11 cellular contexts compared by ENCODE assay signal in genomic region chr2:176164803-176165597, GRCh38. TPM values are rescaled to one million over a fixed set of nuclear protein-coding genes. Genes with fewer than 3 reads are reported as not detected.
DNase-seq lines count a peak whose midpoint lies in the region; ATAC-seq lines count a peak whose summit lies in the region.
"Had no signal": no experiment of that assay in that cellular context is flagged by ENCODE, and none has a peak within 500 bp of the region (broad histone marks: within the 10 kb centered on the region; RNA-seq: fewer than 3 reads in every experiment).

No MANE protein-coding gene starts in this region.

- peak overlapping the region; percentile 67 for H3K27ac Mint-ChIP-seq in activated T-helper 1 cell treated with anti-CD3 and anti-CD28 coated beads, Interleukin-12 subunit alpha, Interleukin-12 subunit beta, Interleukin-2, Interleukin-4 antibody, amounts not matched to agents 30 ng/mL and 10 ng/mL and 1 ng/mL, durations not matched to agents 14 hours and 24 hours and 36 hours

- peaks cover 81% of the 10 kb centered on the region for H3K27me3 Mint-ChIP-seq in activated T-helper 1 cell treated with anti-CD3 and anti-CD28 coated beads, Interleukin-12 subunit alpha, Interleukin-12 subunit beta, Interleukin-2, Interleukin-4 antibody, amounts not matched to agents 30 ng/mL and 10 ng/mL and 1 ng/mL, durations not matched to agents 14 hours and 24 hours and 36 hours (ENCODE audit: insufficient read depth)

- no peak overlapping the region for H3K4me3 Mint-ChIP-seq in activated T-helper 1 cell treated with anti-CD3 and anti-CD28 coated beads, Interleukin-12 subunit alpha, Interleukin-12 subunit beta, Interleukin-2, Interleukin-4 antibody, amounts not matched to agents 30 ng/mL and 10 ng/mL and 1 ng/mL, durations not matched to agents 14 hours and 24 hours and 36 hours

- no peaks in the 10 kb centered on the region; the same call in 1 of the 2 replicates for H3K9me3 ChIP-seq in HAP-1

- H3K36me3 Mint-ChIP-seq in activated T-helper 1 cell treated with anti-CD3 and anti-CD28 coated beads, Interleukin-12 subunit alpha, Interleukin-12 subunit beta, Interleukin-2, Interleukin-4 antibody, amounts not matched to agents 30 ng/mL and 10 ng/mL and 1 ng/mL, durations not matched to agents 14 hours and 24 hours and 36 hours (ENCODE audit: low read depth): peaks cover 5% of the 10 kb centered on the region

- no peaks in the 10 kb centered on the region for H3K36me3 ChIP-seq in HAP-1 (replicated peaks)

- H3K4me1 ChIP-seq in HAP-1: peaks cover 13% of the 10 kb centered on the region

- H3K27me3 ChIP-seq in HAP-1 (ENCODE audit: low read depth): no peaks in the 10 kb centered on the region

- intact Hi-C loops in activated T-helper 1 cell treated with anti-CD3 and anti-CD28 coated beads, Interleukin-12 subunit alpha, Interleukin-12 subunit beta, Interleukin-2, Interleukin-4 antibody, amounts not matched to agents 30 ng/mL and 10 ng/mL and 1 ng/mL, durations not matched to agents 14 hours and 24 hours and 36 hours (cut with micrococcal nuclease): loop anchor here (1.0 to 10.0 kb wide), 3 partner anchors 9 to 1833 kb away; partner anchors contain the start of genes HOXD10 and SP9
- intact Hi-C loops in posterior vena cava (cut with DNase I): no loop called here

- DNase-seq in HAP-1 (ENCODE audit: low spot score in 2 of 2): peak; percentile 74 to 82
- DNase-seq in activated T-helper 1 cell treated with anti-CD3 and anti-CD28 coated beads, Interleukin-12 subunit alpha, Interleukin-12 subunit beta, Interleukin-2, Interleukin-4 antibody, amounts not matched to agents 30 ng/mL and 10 ng/mL and 1 ng/mL, durations not matched to agents 14 hours and 24 hours and 36 hours (ENCODE audit: low spot score): no peak
- peak; percentile 24 for DNase-seq in myocyte (ENCODE audit: low read depth)
- DNase-seq in posterior vena cava (ENCODE audit: low spot score): no peak
- DNase-seq: activated naive CD4-positive, alpha-beta T cell; hypothalamus; NCI-H2227 treated with DMSO at 0.1 percent for 48 hours had no signal

- H3K4me1 Mint-ChIP-seq in activated T-helper 1 cell treated with anti-CD3 and anti-CD28 coated beads, Interleukin-12 subunit alpha, Interleukin-12 subunit beta, Interleukin-2, Interleukin-4 antibody, amounts not matched to agents 30 ng/mL and 10 ng/mL and 1 ng/mL, durations not matched to agents 14 hours and 24 hours and 36 hours (ENCODE audit: low read depth): no peaks in the 10 kb centered on the region

- ATAC-seq in GM18870 (IDR thresholded peaks at IDR 0.05; ENCODE audit: unreplicated experiment) (no peak), HG03521 (IDR thresholded peaks at IDR 0.05; ENCODE audit: unreplicated experiment) (no peak)
- ATAC-seq: HCT116 had no signal

- H3K4me3 ChIP-seq in HAP-1: peak overlapping the region; percentile 25

- in situ Hi-C loops in HAP-1 (cut with MboI; ENCODE audit: low sequenced_read_pairs): no loop called here

- peaks cover 7% of the 10 kb centered on the region for H3K9me3 Mint-ChIP-seq in activated T-helper 1 cell treated with anti-CD3 and anti-CD28 coated beads, Interleukin-12 subunit alpha, Interleukin-12 subunit beta, Interleukin-2, Interleukin-4 antibody, amounts not matched to agents 30 ng/mL and 10 ng/mL and 1 ng/mL, durations not matched to agents 14 hours and 24 hours and 36 hours

RNA-seq across cellular contexts. Expression of gene HOXD3, which starts 7.9 kb away (rescaled TPM):
- total RNA-seq in activated T-helper 1 cell treated with anti-CD3 and anti-CD28 coated beads, Interleukin-12 subunit alpha, Interleukin-12 subunit beta, Interleukin-2, Interleukin-4 antibody, amounts not matched to agents 30 ng/mL and 10 ng/mL and 1 ng/mL, durations not matched to agents 14 hours and 24 hours and 36 hours: not detected in 2 replicates
- total RNA-seq in myocyte (not detected in 2 replicates), posterior vena cava (10 to 100 TPM in 1 of 2 donors, 1 to 10 TPM in 1; 9.0 to 10.9 TPM)
- polyA plus RNA-seq in myocyte (2012): 0.11 TPM
- polyA plus RNA-seq: BJ had no signal

RNA-seq across cellular contexts. Expression of gene HOXD4, which starts 13.7 kb away (rescaled TPM):
- total RNA-seq in activated T-helper 1 cell treated with anti-CD3 and anti-CD28 coated beads, Interleukin-12 subunit alpha, Interleukin-12 subunit beta, Interleukin-2, Interleukin-4 antibody, amounts not matched to agents 30 ng/mL and 10 ng/mL and 1 ng/mL, durations not matched to agents 14 hours and 24 hours and 36 hours: not detected in 2 replicates
- total RNA-seq in myocyte: not detected in 2 replicates
- polyA plus RNA-seq in myocyte (2012): 0.16 TPM
- 1 to 10 TPM; 7.2 to 9.9 TPM for total RNA-seq in posterior vena cava

RNA-seq across cellular contexts. Expression of gene HOXD1, which starts 23.5 kb away (rescaled TPM):
- total RNA-seq in activated T-helper 1 cell treated with anti-CD3 and anti-CD28 coated beads, Interleukin-12 subunit alpha, Interleukin-12 subunit beta, Interleukin-2, Interleukin-4 antibody, amounts not matched to agents 30 ng/mL and 10 ng/mL and 1 ng/mL, durations not matched to agents 14 hours and 24 hours and 36 hours: not detected in 2 replicates
- total RNA-seq in myocyte (not detected in 2 replicates), posterior vena cava (under 1 TPM; 0.46 to 0.48 TPM)
- not detected for polyA plus RNA-seq in myocyte (2012)
- polyA plus RNA-seq: BJ had no signal

RNA-seq across cellular contexts. Expression of gene HOXD8, which starts 35.5 kb away (rescaled TPM):
- total RNA-seq in activated T-helper 1 cell treated with anti-CD3 and anti-CD28 coated beads, Interleukin-12 subunit alpha, Interleukin-12 subunit beta, Interleukin-2, Interleukin-4 antibody, amounts not matched to agents 30 ng/mL and 10 ng/mL and 1 ng/mL, durations not matched to agents 14 hours and 24 hours and 36 hours: not detected in 2 replicates
- total RNA-seq in myocyte (0.88 and 2.2 TPM in 2 replicates), posterior vena cava (10 to 100 TPM; 30.6 to 31.3 TPM)
- polyA plus RNA-seq in myocyte (2012): 2.3 TPM

RNA-seq across cellular contexts. Expression of gene HOXD9, which starts 42.5 kb away (rescaled TPM):
- total RNA-seq in activated T-helper 1 cell treated with anti-CD3 and anti-CD28 coated beads, Interleukin-12 subunit alpha, Interleukin-12 subunit beta, Interleukin-2, Interleukin-4 antibody, amounts not matched to agents 30 ng/mL and 10 ng/mL and 1 ng/mL, durations not matched to agents 14 hours and 24 hours and 36 hours: not detected in 2 replicates
- total RNA-seq in myocyte (0.16 and 0.29 TPM in 2 replicates), posterior vena cava (10 to 100 TPM in 1 of 2 donors, 1 to 10 TPM in 1; 7.9 to 12.0 TPM)
- polyA plus RNA-seq in myocyte (2012): 0.21 TPM

Comparison
In these comparisons a context has a peak if more than half of its experiments do, and no peak if none do; other contexts are left out.
1. DNase-seq: peak in HAP-1 (2 of 2) and myocyte (single experiment); none in activated T-helper 1 cell treated with anti-CD3 and anti-CD28 coated beads, Interleukin-12 subunit alpha, Interleukin-12 subunit beta, Interleukin-2, Interleukin-4 antibody, amounts not matched to agents 30 ng/mL and 10 ng/mL and 1 ng/mL, durations not matched to agents 14 hours and 24 hours and 36 hours (single experiment) and posterior vena cava (single experiment).